In the genomic region with DNA sequence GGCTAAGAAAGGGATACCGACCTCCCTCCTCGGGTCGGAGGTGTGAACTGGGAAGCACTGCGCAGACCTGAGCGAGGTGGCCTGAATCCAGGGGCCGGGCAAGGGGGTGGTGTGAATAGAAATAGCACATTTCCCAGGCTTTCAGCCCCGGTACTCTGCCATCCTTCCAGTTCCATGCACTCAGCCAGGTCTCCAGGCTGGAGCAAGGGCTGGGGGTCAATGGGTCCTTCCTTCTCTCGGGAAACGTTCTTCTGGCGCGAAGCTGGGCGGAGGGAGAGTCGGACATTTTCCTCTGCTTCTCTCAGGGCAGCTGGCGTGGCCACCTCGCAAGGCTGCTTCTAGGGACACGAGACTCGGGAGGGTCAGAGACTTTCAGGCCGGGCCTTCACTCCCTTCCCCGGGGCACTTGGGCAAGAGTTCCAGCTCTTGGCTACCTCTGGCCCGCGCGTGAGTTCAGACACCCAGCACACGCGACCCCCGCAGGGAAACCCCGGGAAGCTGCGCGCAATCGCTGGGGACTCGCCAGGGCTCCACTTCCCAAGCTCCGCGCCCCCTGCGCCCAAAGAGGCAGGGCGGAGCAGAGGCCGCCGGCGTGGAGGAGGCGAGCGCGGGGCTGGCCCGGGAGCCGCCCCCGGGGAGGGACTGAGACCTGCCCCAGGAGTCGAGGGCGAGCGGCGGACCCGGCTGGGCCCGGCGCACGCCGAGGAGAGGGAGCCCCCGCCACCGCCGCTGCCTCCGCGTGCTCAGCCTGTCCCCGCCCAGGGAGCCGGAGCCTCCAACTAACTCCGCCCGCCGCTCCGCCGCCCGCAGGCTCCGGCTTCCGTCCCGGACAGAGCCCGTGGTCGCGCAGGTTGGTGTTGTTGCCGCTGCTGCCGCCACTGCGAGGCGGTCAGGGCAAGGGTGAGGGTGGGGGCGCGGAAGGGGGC, we compare ENCODE assay signal across 8 cellular contexts. TPM values are rescaled to one million over a fixed set of nuclear protein-coding genes. Genes with fewer than 3 reads are reported as not detected.
DNase-seq lines count a peak whose midpoint lies in the region; ATAC-seq and TF ChIP-seq lines count a peak whose summit lies in the region.

A gene (plus strand): TSS at position 807 of the 926 bp plus-strand sequence. CDS start 110,891 bp downstream, outside the sequence.

- peak within 1 kb of the TSS; percentile 99 for H3K27ac Mint-ChIP-seq in stimulated activated effector memory CD8-positive, alpha-beta T cell treated with anti-CD3 and anti-CD28 coated beads, Interleukin-12 subunit alpha, Interleukin-12 subunit beta, amount 100 ng/mL, for 72 hours

- CTCF ChIA-PET in PC-9 (lab: Charles Lee): interaction anchor here (0.7 kb wide), 2 partner anchors 228 to 608 kb away, joined by 4 to 8 read pairs; no protein-coding TSS in a partner anchor

- H4K20me1 ChIP-seq in PC-9 (ENCODE audit: insufficient read depth): no peaks in the 10 kb centered on the region

- peaks cover 22% of the 10 kb centered on the region for H3K79me2 ChIP-seq in PC-9 (ENCODE audit: low read depth)

- no TSS peak for BruUV-seq in PC-9 (replicated peaks; lab: Mats Ljungman, UMichigan)

- peak within 1 kb of the TSS; percentile 86 for H3K4me3 ChIP-seq in PC-9
- H3K4me3 ChIP-seq in epithelial cell of proximal tubule (ENCODE audit: low read depth, low read length): peak within 1 kb of the TSS; percentile 90
- H3K4me3 ChIP-seq in muscle layer of duodenum (ENCODE audit: low read depth in 1 of 2, low read length in 2 of 2): peak within 1 kb of the TSS; percentile 83 to 91

- H3K9me3 ChIP-seq in PC-9 (ENCODE audit: insufficient read depth, low read depth) (no peaks in the 10 kb centered on the region), muscle layer of duodenum (ENCODE audit: control insufficient read depth in 1 of 2, low read length in 2 of 2) (no peaks in the 10 kb centered on the region)

- no peaks in the 10 kb centered on the region for H3F3A ChIP-seq in PC-9 (ENCODE audit: insufficient read depth, low read depth)

- no peaks in the 10 kb centered on the region for H3K9me3 Mint-ChIP-seq in stimulated activated effector memory CD8-positive, alpha-beta T cell treated with anti-CD3 and anti-CD28 coated beads, Interleukin-12 subunit alpha, Interleukin-12 subunit beta, amount 100 ng/mL, for 72 hours

- TF ChIP-seq CTCF in PC-9 (conservative IDR thresholded peaks at IDR 0.05) (no peak), epithelial cell of proximal tubule (conservative IDR thresholded peaks at IDR 0.05; ENCODE audit: low read depth, low read length) (no peak)

- H3K4me1 ChIP-seq in PC-9 (replicated peaks; ENCODE audit: insufficient read depth) (peaks cover 15% of the 10 kb centered on the region; the same call in 1 of the 2 replicates), muscle layer of duodenum (ENCODE audit: control insufficient read depth in 1 of 2, insufficient read depth in 2 of 2, low read length in 2 of 2) (peaks cover 0 to 4% of the 10 kb centered on the region in 2 donors)

- H3K4me2 ChIP-seq in PC-9: peak within 1 kb of the TSS; percentile 77

- H3K27me3 ChIP-seq in PC-9 (ENCODE audit: insufficient read depth, low read depth) (no peaks in the 10 kb centered on the region), muscle layer of duodenum (ENCODE audit: low read depth, low read length) (no peaks in the 10 kb centered on the region)

- DNase-seq in COR-L47 (lab: John Stamatoyannopoulos, UW) (peak; percentile 77), PC-9 (peak; percentile 51 to 80), activated T-cell treated with anti-CD3 and anti-CD28 coated beads for 48 hours (ENCODE audit: low read depth) (peak; percentile 79), epithelial cell of proximal tubule (ENCODE audit: low read depth) (no peak)
- DNase-seq in stimulated activated effector memory CD8-positive, alpha-beta T cell treated with anti-CD3 and anti-CD28 coated beads, Interleukin-12 subunit alpha, Interleukin-12 subunit beta, amount 100 ng/mL, for 72 hours (ENCODE audit: low spot score in 2 of 2): peak; percentile 70 to 86

- peaks cover 10% of the 10 kb centered on the region for H3K36me3 Mint-ChIP-seq in stimulated activated effector memory CD8-positive, alpha-beta T cell treated with anti-CD3 and anti-CD28 coated beads, Interleukin-12 subunit alpha, Interleukin-12 subunit beta, amount 100 ng/mL, for 72 hours

- peak within 1 kb of the TSS; percentile 99 for H2AFZ ChIP-seq in PC-9

- peak within 1 kb of the TSS; percentile 98 for H3K4me3 Mint-ChIP-seq in stimulated activated effector memory CD8-positive, alpha-beta T cell treated with anti-CD3 and anti-CD28 coated beads, Interleukin-12 subunit alpha, Interleukin-12 subunit beta, amount 100 ng/mL, for 72 hours

- H3K4me1 Mint-ChIP-seq in stimulated activated effector memory CD8-positive, alpha-beta T cell treated with anti-CD3 and anti-CD28 coated beads, Interleukin-12 subunit alpha, Interleukin-12 subunit beta, amount 100 ng/mL, for 72 hours: peaks cover 60% of the 10 kb centered on the region

- H3K27ac ChIP-seq in PC-9: peak within 1 kb of the TSS; percentile 77
- H3K27ac ChIP-seq in muscle layer of duodenum (ENCODE audit: low read length): peak within 1 kb of the TSS; percentile 77

- POLR2A ChIA-PET in PC-9 (lab: Charles Lee; ENCODE audit: unreplicated experiment): interaction anchor here (0.5 to 0.6 kb wide), 2 partner anchors 451 to 691 kb away, joined by 6 read pairs; no protein-coding TSS in a partner anchor

- H3K36me3 ChIP-seq in PC-9 (ENCODE audit: low read depth) (no peaks in the 10 kb centered on the region), muscle layer of duodenum (ENCODE audit: control insufficient read depth in 1 of 2, insufficient read depth in 2 of 2, low read length in 2 of 2) (no peaks in the 10 kb centered on the region)

- H3K9me2 ChIP-seq in PC-9 (ENCODE audit: insufficient read depth): no peaks in the 10 kb centered on the region

- peak; percentile 84 for ATAC-seq in GM19455 (IDR thresholded peaks at IDR 0.05; ENCODE audit: unreplicated experiment)
- ATAC-seq in HG03571 (IDR thresholded peaks at IDR 0.05; ENCODE audit: unreplicated experiment): peak; percentile 88
- peak; percentile 86 for ATAC-seq in stimulated activated effector memory CD8-positive, alpha-beta T cell treated with anti-CD3 and anti-CD28 coated beads, Interleukin-12 subunit alpha, Interleukin-12 subunit beta, amount 100 ng/mL, for 72 hours

- intact Hi-C loops in PC-9 (cut with micrococcal nuclease; ENCODE audit: unreplicated experiment): loop anchor here (5.0 to 10.0 kb wide), 3 partner anchors 70 to 203 kb away; no protein-coding TSS in a partner anchor

RNA-seq across cellular contexts. Expression of the gene that starts here (rescaled TPM):
- total RNA-seq in PC-9 (2021) (88.4 and 115 TPM in 2 replicates), epithelial cell of proximal tubule (94.5 and 200 TPM in 2 replicates)
